Comparison of ENCODE assay signal across 8 cellular contexts in the genomic region with DNA sequence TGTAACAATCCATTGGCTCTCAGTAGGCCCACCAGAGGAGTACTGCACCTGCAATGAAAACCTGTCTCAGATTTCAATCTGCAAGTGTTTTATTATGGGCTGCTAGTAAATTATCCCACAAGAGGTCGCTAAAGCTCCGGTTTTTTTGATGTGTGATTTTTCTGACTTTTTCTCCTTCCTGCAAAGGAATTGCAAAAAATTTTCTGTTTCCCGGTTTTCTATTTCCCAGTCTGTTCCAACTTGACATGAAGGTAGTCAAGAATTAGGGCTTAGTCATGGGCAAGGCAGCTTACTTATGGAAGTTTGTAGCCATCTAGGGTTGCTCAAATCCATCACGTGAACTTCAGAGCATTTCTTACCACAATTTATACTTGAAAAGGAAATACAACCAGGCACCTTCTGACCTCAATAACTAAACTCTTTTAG. TPM values are rescaled to one million over a fixed set of nuclear protein-coding genes. Genes with fewer than 3 reads are reported as not detected.
A peak's percentile ranks its signal among the peaks of the same experiment; 100 is the strongest.
DNase-seq lines count a peak whose midpoint lies in the region; ATAC-seq, FAIRE-seq and TF ChIP-seq lines count a peak whose summit lies in the region.

No MANE protein-coding gene starts in this region.

- H3K27ac Mint-ChIP-seq in stimulated activated naive B cell treated with anti-CD40 and anti-IgM and Interleukin-4, amounts not matched to agents 10 μg/mL and 1 μg/mL and 100 μg/mL, for 72 hours, result no peak overlapping the region

- no peak for TF ChIP-seq POLR2A in adrenal gland (IDR thresholded peaks at IDR 0.05)

- peaks cover 0 to 4% of the 10 kb centered on the region in 2 donors for H3K4me1 ChIP-seq in adrenal gland (replicated peaks in 1 of 2)

- intact Hi-C loops in adrenal gland (cut with DNase I), result loop anchor here (10.0 kb wide), 2 partner anchors 689 to 779 kb away; no protein-coding TSS in a partner anchor

- H3K9me3 ChIP-seq in adrenal gland (replicated peaks in 1 of 3), result no peaks in the 10 kb centered on the region

- H3K4me1 Mint-ChIP-seq in stimulated activated naive B cell treated with anti-CD40 and anti-IgM and Interleukin-4, amounts not matched to agents 10 μg/mL and 1 μg/mL and 100 μg/mL, for 72 hours, result peaks cover 6 to 13% of the 10 kb centered on the region in 2 donors

- H3K27ac ChIP-seq in adrenal gland, result no peak overlapping the region

- WGBS in adrenal gland, 4 donors, result 8 to 10% (median 9%) methylated on average over 4 of the region's 4 CpGs

- peaks cover 0 to 5% of the 10 kb centered on the region in 2 donors for H3K27me3 Mint-ChIP-seq in stimulated activated naive B cell treated with anti-CD40 and anti-IgM and Interleukin-4, amounts not matched to agents 10 μg/mL and 1 μg/mL and 100 μg/mL, for 72 hours

- ATAC-seq in stimulated activated naive B cell treated with anti-CD40 and anti-IgM and Interleukin-4, amounts not matched to agents 10 μg/mL and 1 μg/mL and 100 μg/mL, for 72 hours (replicated peaks), result peak in 1 of 2 donors; percentile 54
- ATAC-seq in HG03378 (IDR thresholded peaks at IDR 0.05; ENCODE audit: unreplicated experiment) (no peak), GM19023 (IDR thresholded peaks at IDR 0.05; ENCODE audit: unreplicated experiment) (no peak)

- peak; percentile 1 for DNase-seq in COLO668 (lab: John Stamatoyannopoulos, UW; ENCODE audit: unreplicated experiment)
- no peak for DNase-seq in GM19239 (ENCODE audit: insufficient read length, low spot score)
- DNase-seq in NCI-H2227 treated with DMSO at 0.1 percent for 48 hours (lab: John Stamatoyannopoulos, UW), result peak; percentile 29
- peak in 3 of 7 donors; percentile 9 to 21 (median 20) for DNase-seq in adrenal gland
- peak; percentile 57 for DNase-seq in iPS-NIHi11 (ENCODE audit: low spot score)
- DNase-seq in stimulated activated naive B cell treated with anti-CD40 and anti-IgM and Interleukin-4, amounts not matched to agents 10 μg/mL and 1 μg/mL and 100 μg/mL, for 72 hours, result peak; percentile 12

- H3K4me3 ChIP-seq in adrenal gland, result no peak overlapping the region

- no peaks in the 10 kb centered on the region for H3K27me3 ChIP-seq in adrenal gland

- FAIRE-seq in GM19239 (lab: Jason Lieb, UNC), result peak; percentile 89

- peaks cover 0 to 1% of the 10 kb centered on the region in 2 donors for H3K36me3 Mint-ChIP-seq in stimulated activated naive B cell treated with anti-CD40 and anti-IgM and Interleukin-4, amounts not matched to agents 10 μg/mL and 1 μg/mL and 100 μg/mL, for 72 hours

- peaks cover 0 to 2% of the 10 kb centered on the region in 2 donors for H3K9me3 Mint-ChIP-seq in stimulated activated naive B cell treated with anti-CD40 and anti-IgM and Interleukin-4, amounts not matched to agents 10 μg/mL and 1 μg/mL and 100 μg/mL, for 72 hours

- no peaks in the 10 kb centered on the region for H3K36me3 ChIP-seq in adrenal gland (replicated peaks in 1 of 2)

- TF ChIP-seq CTCF in adrenal gland (IDR thresholded peaks at IDR 0.05), result peak; percentile 52 to 75 (median 65)

- no peak overlapping the region for H3K4me3 Mint-ChIP-seq in stimulated activated naive B cell treated with anti-CD40 and anti-IgM and Interleukin-4, amounts not matched to agents 10 μg/mL and 1 μg/mL and 100 μg/mL, for 72 hours

RNA-seq across cellular contexts. Expression of a gene that starts 38.5 kb away (rescaled TPM):
- total RNA-seq in adrenal gland, result 10 to 100 TPM in 7 of 8 donors, 1 to 10 TPM in 1; 9.2 to 68.7 (median 33.5) TPM
- polyA plus RNA-seq in adrenal gland, result 10 to 100 TPM; 27.7 to 45.0 (median 35.2) TPM
